ENCODE assay signal across 8 cellular contexts in genomic region chr9:135087489-135087791, GRCh38. TPM values are rescaled to one million over a fixed set of nuclear protein-coding genes. Genes with fewer than 3 reads are reported as not detected.
DNase-seq lines count a peak whose midpoint lies in the region; ATAC-seq and TF ChIP-seq lines count a peak whose summit lies in the region.

Gene OLFM1, plus strand, starts transcription at chr9:135087668. Its CDS starts 322 bp downstream, at chr9:135087990.

- H3K4me1 ChIP-seq in NT2/D1 (ENCODE audit: insufficient read depth, insufficient read length) (peaks cover 8% of the 10 kb centered on the region), liver (ENCODE audit: control insufficient read depth in 4 of 4, insufficient read depth in 4 of 4, low read length in 3 of 4) (peaks cover 7 to 24% (median 13%) of the 10 kb centered on the region in 4 donors)

- no peak within 1 kb of the TSS for H3K27ac ChIP-seq in liver (ENCODE audit: low read depth in 1 of 2, low read length in 2 of 2)

- peaks cover 30% of the 10 kb centered on the region for H3K27me3 ChIP-seq in NT2/D1 (ENCODE audit: insufficient read depth, insufficient read length)
- H3K27me3 ChIP-seq in liver (ENCODE audit: control insufficient read depth in 4 of 4, insufficient read depth in 4 of 4, low read length in 3 of 4) = peaks cover 0 to 7% (median 2%) of the 10 kb centered on the region in 4 donors

- TF ChIP-seq RAD21 in liver (IDR thresholded peaks at IDR 0.05) = peak in 1 of 2 donors; percentile 66

- TF ChIP-seq CTCF in liver (IDR thresholded peaks at IDR 0.05; ENCODE audit: low read depth, low read length, missing input control) = peak; percentile 64

- peak within 1 kb of the TSS; percentile 86 for H3K9ac ChIP-seq in NT2/D1 (ENCODE audit: insufficient read length, low read depth)
- H3K9ac ChIP-seq in liver (ENCODE audit: low read depth in 1 of 2, low read length in 2 of 2) = no peak within 1 kb of the TSS

- H3K36me3 ChIP-seq in NT2/D1 (ENCODE audit: insufficient read depth, insufficient read length, low read length) = peaks cover 28% of the 10 kb centered on the region
- H3K36me3 ChIP-seq in liver (ENCODE audit: control insufficient read depth in 4 of 4, insufficient read depth in 3 of 4, low read depth in 1 of 4, low read length in 3 of 4) = no peaks in the 10 kb centered on the region

- H3K4me3 ChIP-seq in NT2/D1 (ENCODE audit: insufficient read length, low read depth) = peak within 1 kb of the TSS; percentile 75
- H3K4me3 ChIP-seq in liver (ENCODE audit: low read depth in 1 of 3, low read length in 3 of 3) = peak within 1 kb of the TSS in 1 of 3 donors; percentile 52

- no peaks in the 10 kb centered on the region for H3K9me3 ChIP-seq in NT2/D1 (ENCODE audit: insufficient read depth, low read length)
- no peaks in the 10 kb centered on the region for H3K9me3 ChIP-seq in liver (ENCODE audit: control insufficient read depth in 4 of 4, low read length in 3 of 4)

- peak; percentile 17 to 47 (median 20) for DNase-seq in stimulated activated CD4-positive, alpha-beta T cell treated with anti-CD3 and anti-CD28 coated beads, Interleukin-12 subunit alpha, Interleukin-12 subunit beta, amount 100 ng/mL, for 48 hours (ENCODE audit: low read depth in 2 of 3, low spot score in 1 of 3)
- DNase-seq in stimulated activated CD4-positive, alpha-beta T cell treated with anti-CD3 and anti-CD28 coated beads, Interleukin-12 subunit alpha, Interleukin-12 subunit beta, amount 100 ng/mL, for 4 hours = no peak
- DNase-seq in NT2/D1 (ENCODE audit: low read depth, low spot score) (peak; percentile 82), dermis microvascular lymphatic vessel endothelial cell (ENCODE audit: low read depth in 2 of 2) (peak; percentile 46 to 73), stromal cell of bone marrow (ENCODE audit: low read depth) (peak; percentile 30), HPDE6-E6E7 (ENCODE audit: extremely low spot score) (no peak)

- WGBS in liver = 2% methylated on average over 40 of the region's 40 CpGs

- no peak for ATAC-seq in GM19324 (IDR thresholded peaks at IDR 0.05; ENCODE audit: low FRiP score, unreplicated experiment)

TF ChIP-seq in liver, 16 proteins besides CTCF, POLR2A, EP300 and RAD21:
- TF ChIP-seq RXRA (IDR thresholded peaks at IDR 0.05) = no peak
- TF ChIP-seq SP1 (IDR thresholded peaks at IDR 0.05) = no peak
- TF ChIP-seq JUND (IDR thresholded peaks at IDR 0.05) = no peak

RNA-seq across cellular contexts. Expression of gene OLFM1, which starts in this region (rescaled TPM):
- total RNA-seq in dermis microvascular lymphatic vessel endothelial cell (16.2 and 30.0 TPM in 2 replicates), liver (1 to 10 TPM; 3.7 to 5.2 TPM)
- 1 to 10 TPM; 2.0 to 5.9 TPM for polyA plus RNA-seq in liver

Comparison
In these comparisons a context has a peak if more than half of its experiments do, and no peak if none do; other contexts are left out.
1. DNase-seq: peak in stimulated activated CD4-positive, alpha-beta T cell treated with anti-CD3 and anti-CD28 coated beads, Interleukin-12 subunit alpha, Interleukin-12 subunit beta, amount 100 ng/mL, for 48 hours (3 of 3), NT2/D1 (single experiment), dermis microvascular lymphatic vessel endothelial cell (2 of 2) and stromal cell of bone marrow (single experiment); none in stimulated activated CD4-positive, alpha-beta T cell treated with anti-CD3 and anti-CD28 coated beads, Interleukin-12 subunit alpha, Interleukin-12 subunit beta, amount 100 ng/mL, for 4 hours (single experiment) and HPDE6-E6E7 (single experiment).